ENCODE assay signal across 15 cellular contexts in genomic region chr5:133875179-133875578, GRCh38.
DNase-seq lines count a peak whose midpoint lies in the region; ATAC-seq and TF ChIP-seq lines count a peak whose summit lies in the region.
"Had no signal": no experiment of that assay in that cellular context is flagged by ENCODE, and none has a peak within 500 bp of the region (broad histone marks: within the 10 kb centered on the region; RNA-seq: fewer than 3 reads in every experiment).

No MANE protein-coding gene starts in this region.

- no peaks in the 10 kb centered on the region for H3F3A ChIP-seq in GM23338 (replicated peaks; ENCODE audit: low read depth)
- no peaks in the 10 kb centered on the region for H3F3A ChIP-seq in PC-3 (ENCODE audit: low read length, unreplicated experiment)

- H3K27ac ChIP-seq in GM23338 (ENCODE audit: low read depth) (no peak overlapping the region), PC-3 (ENCODE audit: low read length) (peak overlapping the region; percentile 69; the same call in 1 of the 2 replicates)
- H3K27ac ChIP-seq: A549 had no signal

- H4K20me1 ChIP-seq in GM23338 (replicated peaks; ENCODE audit: insufficient read depth), result no peaks in the 10 kb centered on the region
- H4K20me1 ChIP-seq in PC-3 (ENCODE audit: low read length), result no peaks in the 10 kb centered on the region

- POLR2A ChIA-PET in PC-3 (lab: Charles Lee; ENCODE audit: unreplicated experiment), result no interaction called here

- H3K4me2 ChIP-seq in GM23338 (no peak overlapping the region), PC-3 (ENCODE audit: low read length) (no peak overlapping the region)
- H3K4me2 ChIP-seq: A549 had no signal

- peak overlapping the region; percentile 95 for H3K27ac Mint-ChIP-seq in activated T-cell treated with anti-CD3 and anti-CD28 coated beads, Interleukin-2, amount 50 U/mL, for 24 hours
- peak overlapping the region; percentile 12; the same call in 1 of the 2 replicates for H3K27ac Mint-ChIP-seq in GM23338
- H3K27ac Mint-ChIP-seq in activated naive CD8-positive, alpha-beta T cell treated with anti-CD3 and anti-CD28 coated beads, Interleukin-2, amount 50 U/mL, for 24 hours, result peak overlapping the region; percentile 94
- H3K27ac Mint-ChIP-seq: CD14-positive monocyte; CD8-positive, alpha-beta T cell; H9 had no signal

- CTCF ChIA-PET in PC-3 (lab: Charles Lee), result no interaction called here

- TF ChIP-seq CTCF in GM23338 (conservative IDR thresholded peaks at IDR 0.05; ENCODE audit: low read depth in 2 of 2) (no peak), PC-3 (conservative IDR thresholded peaks at IDR 0.05; ENCODE audit: low read depth, low read length) (no peak)

- no peak overlapping the region for H3K4me3 Mint-ChIP-seq in activated T-cell treated with anti-CD3 and anti-CD28 coated beads, Interleukin-2, amount 50 U/mL, for 24 hours
- no peak overlapping the region for H3K4me3 Mint-ChIP-seq in GM23338
- H3K4me3 Mint-ChIP-seq in activated naive CD8-positive, alpha-beta T cell treated with anti-CD3 and anti-CD28 coated beads, Interleukin-2, amount 50 U/mL, for 24 hours, result no peak overlapping the region
- H3K4me3 Mint-ChIP-seq: CD14-positive monocyte; CD8-positive, alpha-beta T cell; H9 had no signal

- H2AFZ ChIP-seq in GM23338 (no peak overlapping the region), PC-3 (ENCODE audit: low read length) (no peak overlapping the region)

- H3K4me3 ChIP-seq in GM23338, result no peak overlapping the region
- no peak overlapping the region for H3K4me3 ChIP-seq in PC-3 (ENCODE audit: low read length)
- H3K4me3 ChIP-seq: A549 had no signal

- H3K4me1 Mint-ChIP-seq in activated T-cell treated with anti-CD3 and anti-CD28 coated beads, Interleukin-2, amount 50 U/mL, for 24 hours (ENCODE audit: low read depth), result peaks cover 49% of the 10 kb centered on the region
- peaks cover 10% of the 10 kb centered on the region for H3K4me1 Mint-ChIP-seq in GM23338
- peaks cover 50% of the 10 kb centered on the region for H3K4me1 Mint-ChIP-seq in activated naive CD8-positive, alpha-beta T cell treated with anti-CD3 and anti-CD28 coated beads, Interleukin-2, amount 50 U/mL, for 24 hours

- H3K79me2 ChIP-seq in GM23338 (replicated peaks; ENCODE audit: insufficient read depth), result no peaks in the 10 kb centered on the region
- H3K79me2 ChIP-seq in PC-3 (ENCODE audit: low read length), result no peaks in the 10 kb centered on the region

- no peaks in the 10 kb centered on the region for H3K9me3 ChIP-seq in PC-3 (ENCODE audit: low read length)

- H3K9me2 ChIP-seq in GM23338 (ENCODE audit: insufficient read depth), result 0 out of 2 replicates have a peak, but pooled peaks cover 3% of the 10 kb centered on the region
- H3K9me2 ChIP-seq in PC-3 (replicated peaks; ENCODE audit: low read length), result no peaks in the 10 kb centered on the region

- no peaks in the 10 kb centered on the region for H3K36me3 Mint-ChIP-seq in activated T-cell treated with anti-CD3 and anti-CD28 coated beads, Interleukin-2, amount 50 U/mL, for 24 hours (ENCODE audit: low read depth)
- 0 out of 3 replicates have a peak, but pooled peaks cover 6% of the 10 kb centered on the region for H3K36me3 Mint-ChIP-seq in GM23338 (ENCODE audit: low read depth)
- H3K36me3 Mint-ChIP-seq in activated naive CD8-positive, alpha-beta T cell treated with anti-CD3 and anti-CD28 coated beads, Interleukin-2, amount 50 U/mL, for 24 hours (ENCODE audit: low read depth), result no peaks in the 10 kb centered on the region
- H3K36me3 Mint-ChIP-seq: CD14-positive monocyte; CD8-positive, alpha-beta T cell had no signal

- H3K27me3 ChIP-seq in GM23338 (ENCODE audit: insufficient read depth) (no peaks in the 10 kb centered on the region), PC-3 (ENCODE audit: low read length) (no peaks in the 10 kb centered on the region)

- H3K4me1 ChIP-seq in GM23338 (ENCODE audit: insufficient read depth), result peaks cover 19% of the 10 kb centered on the region
- H3K4me1 ChIP-seq in PC-3 (ENCODE audit: insufficient read depth, low read length), result peaks cover 52% of the 10 kb centered on the region

- BruUV-seq in PC-3 (replicated peaks; lab: Mats Ljungman, UMichigan), result no TSS peak

- H3K27me3 Mint-ChIP-seq in activated T-cell treated with anti-CD3 and anti-CD28 coated beads, Interleukin-2, amount 50 U/mL, for 24 hours, result no peaks in the 10 kb centered on the region
- peaks cover 5% of the 10 kb centered on the region for H3K27me3 Mint-ChIP-seq in GM23338 (ENCODE audit: insufficient read depth, low read depth, poor library complexity)
- H3K27me3 Mint-ChIP-seq in activated naive CD8-positive, alpha-beta T cell treated with anti-CD3 and anti-CD28 coated beads, Interleukin-2, amount 50 U/mL, for 24 hours, result no peaks in the 10 kb centered on the region

- H3K36me3 ChIP-seq in GM23338 (ENCODE audit: insufficient read depth), result no peaks in the 10 kb centered on the region
- no peaks in the 10 kb centered on the region for H3K36me3 ChIP-seq in PC-3 (ENCODE audit: low read depth, low read length)

- intact Hi-C loops in PC-3 (cut with micrococcal nuclease), result loop anchor here (10.0 kb wide), 1 partner anchor 320 kb away; no protein-coding TSS in a partner anchor

- no peak for DNase-seq in activated T-cell treated with anti-CD3 and anti-CD28 coated beads, Interleukin-2, amount 50 U/mL, for 24 hours
- DNase-seq in activated T-cell treated with anti-CD3 and anti-CD28 coated beads for 4 hours, result no peak
- no peak for DNase-seq in GM23338 (ENCODE audit: low spot score)
- DNase-seq in PC-3, result no peak
- no peak for DNase-seq in activated naive CD8-positive, alpha-beta T cell treated with anti-CD3 and anti-CD28 coated beads, Interleukin-2, amount 50 U/mL, for 24 hours
- DNase-seq: CD8-positive, alpha-beta T cell; COR-L47; DND-41; GDM1; GOT3; H9 had no signal

- ATAC-seq in GM23338, result no peak
- ATAC-seq in PC-3, result no peak
- ATAC-seq in activated naive CD8-positive, alpha-beta T cell treated with anti-CD3 and anti-CD28 coated beads, Interleukin-2, amount 50 U/mL, for 24 hours, result no peak
- no peak for ATAC-seq in HG02623 (IDR thresholded peaks at IDR 0.05; ENCODE audit: unreplicated experiment)
- ATAC-seq: A549; CD8-positive, alpha-beta T cell; HepG2 had no signal

- no peak overlapping the region for H3K9ac ChIP-seq in PC-3 (ENCODE audit: low read length)

- H3K9me3 Mint-ChIP-seq in activated T-cell treated with anti-CD3 and anti-CD28 coated beads, Interleukin-2, amount 50 U/mL, for 24 hours, result peaks cover 8% of the 10 kb centered on the region
- H3K9me3 Mint-ChIP-seq in GM23338, result peaks cover 16% of the 10 kb centered on the region
- H3K9me3 Mint-ChIP-seq in activated naive CD8-positive, alpha-beta T cell treated with anti-CD3 and anti-CD28 coated beads, Interleukin-2, amount 50 U/mL, for 24 hours, result peaks cover 12% of the 10 kb centered on the region

TF ChIP-seq in GM23338, 12 proteins besides CTCF, POLR2A, EP300 and RAD21:
- no peak for TF ChIP-seq REST (IDR thresholded peaks at IDR 0.05; ENCODE audit: unreplicated experiment)
- TF ChIP-seq EZH2phosphoT487 (IDR thresholded peaks at IDR 0.05; ENCODE audit: unreplicated experiment), result no peak

Comparison
In these comparisons a context has a peak if more than half of its experiments do, and no peak if none do; other contexts are left out.
1. H3K27ac Mint-ChIP-seq: peak in every context shown above with its lines; median percentile 95 in activated T-cell treated with anti-CD3 and anti-CD28 coated beads, Interleukin-2, amount 50 U/mL, for 24 hours; 94 in activated naive CD8-positive, alpha-beta T cell treated with anti-CD3 and anti-CD28 coated beads, Interleukin-2, amount 50 U/mL, for 24 hours; 12 in GM23338.